ENCODE assay signal across 26 cellular contexts in the genomic region with DNA sequence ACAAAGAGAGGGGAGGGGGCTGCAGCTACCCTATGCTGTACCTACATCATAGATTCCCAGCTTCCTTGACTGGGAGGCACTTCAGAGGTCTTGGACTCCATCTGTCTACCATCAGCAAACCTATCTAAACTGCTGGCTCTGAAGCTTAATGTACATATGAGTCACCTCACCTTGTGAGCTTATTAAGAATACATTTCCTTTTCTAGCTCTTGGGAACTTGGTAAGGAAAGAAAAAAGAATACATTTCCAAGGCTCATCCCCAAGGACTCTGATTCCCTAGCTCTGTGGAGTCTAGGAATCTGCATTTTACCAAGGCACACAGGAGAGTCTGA. TPM values are rescaled to one million over a fixed set of nuclear protein-coding genes. Genes with fewer than 3 reads are reported as not detected.
DNase-seq lines count a peak whose midpoint lies in the region; ATAC-seq, FAIRE-seq and TF ChIP-seq lines count a peak whose summit lies in the region.
"Had no signal": no experiment of that assay in that cellular context is flagged by ENCODE, and none has a peak within 500 bp of the region (broad histone marks: within the 10 kb centered on the region; RNA-seq: fewer than 3 reads in every experiment).

No MANE protein-coding gene starts in this region.

- no peak for TF ChIP-seq EP300 in A549 (IDR thresholded peaks at IDR 0.05)

- no peak overlapping the region for H3K27ac ChIP-seq in A549
- H3K27ac ChIP-seq in OCI-LY3 (ENCODE audit: low read length) = no peak overlapping the region
- H3K27ac ChIP-seq in mesodermal cell (ENCODE audit: low read depth, low read length, severe bottlenecking) = peak overlapping the region; percentile 74
- H3K27ac ChIP-seq in thyroid gland = no peak overlapping the region
- H3K27ac ChIP-seq: ascending aorta, esophagus squamous epithelium, left lung, SJCRH30 had no signal

- H4K20me1 ChIP-seq in OCI-LY3 (ENCODE audit: insufficient read depth, low read length) = no peaks in the 10 kb centered on the region

- H3K36me3 ChIP-seq in OCI-LY3 (replicated peaks; ENCODE audit: low read depth, low read length) (no peaks in the 10 kb centered on the region), mesodermal cell (ENCODE audit: control insufficient read depth, insufficient read depth, low read length) (no peaks in the 10 kb centered on the region), thyroid gland (no peaks in the 10 kb centered on the region)
- H3K36me3 ChIP-seq: ascending aorta, esophagus squamous epithelium, left lung, SJCRH30 had no signal

- CTCF ChIA-PET in A549 (lab: Yijun Ruan, JAX) = interaction anchor here (1.0 to 1.3 kb wide), 2 partner anchors 83 to 85 kb away, joined by 4 to 6 read pairs; no protein-coding TSS in a partner anchor

- no peak for TF ChIP-seq CTCF in A549 (IDR thresholded peaks at IDR 0.05)
- TF ChIP-seq CTCF in OCI-LY3 (IDR thresholded peaks at IDR 0.05; ENCODE audit: low read depth, low read length) = no peak
- TF ChIP-seq CTCF in thyroid gland (IDR thresholded peaks at IDR 0.05) = no peak

- H3K4me2 ChIP-seq in A549 (peak overlapping the region; percentile 39; the same call in 1 of the 3 replicates), OCI-LY3 (ENCODE audit: low read length) (peak overlapping the region; percentile 59)

- H3K4me1 ChIP-seq in A549 (peaks cover 13% of the 10 kb centered on the region; the same call in 2 of the 3 replicates), OCI-LY3 (ENCODE audit: low read length) (peaks cover 60% of the 10 kb centered on the region), mesodermal cell (ENCODE audit: control insufficient read depth, insufficient read depth, low read length, poor library complexity, severe bottlenecking) (peaks cover 20% of the 10 kb centered on the region), thyroid gland (no peaks in the 10 kb centered on the region)
- H3K4me1 ChIP-seq: ascending aorta, left lung, SJCRH30 had no signal

- no peak for FAIRE-seq in A549 (lab: Jason Lieb, UNC)
- FAIRE-seq: G401.6, GM12891 had no signal

- no peak for TF ChIP-seq POLR2A in A549 (IDR thresholded peaks at IDR 0.05; ENCODE audit: low read length)
- no peak for TF ChIP-seq POLR2A in thyroid gland (IDR thresholded peaks at IDR 0.05)

- no peak overlapping the region for H2AFZ ChIP-seq in OCI-LY3 (ENCODE audit: low read depth, low read length)

- no peaks in the 10 kb centered on the region for H3K9me3 ChIP-seq in A549
- no peaks in the 10 kb centered on the region for H3K9me3 ChIP-seq in OCI-LY3 (ENCODE audit: insufficient read depth, low read length)
- no peaks in the 10 kb centered on the region for H3K9me3 ChIP-seq in mesodermal cell (ENCODE audit: control insufficient read depth, low read length)
- no peaks in the 10 kb centered on the region for H3K9me3 ChIP-seq in thyroid gland
- H3K9me3 ChIP-seq: ascending aorta, esophagus squamous epithelium, left lung, SJCRH30 had no signal

- H3K79me2 ChIP-seq in OCI-LY3 (ENCODE audit: low read length) = no peaks in the 10 kb centered on the region

- POLR2A ChIA-PET in A549 (lab: Yijun Ruan, JAX) = no interaction called here

- peak; percentile 45 to 50; a peak in 4 of 6 replicates for ATAC-seq in A549
- no peak for ATAC-seq in GM18873 (IDR thresholded peaks at IDR 0.05; ENCODE audit: low FRiP score, unreplicated experiment)
- ATAC-seq: left lung had no signal

- no peaks in the 10 kb centered on the region for H3K27me3 ChIP-seq in OCI-LY3 (ENCODE audit: low read depth, low read length)
- H3K27me3 ChIP-seq in thyroid gland = no peaks in the 10 kb centered on the region
- H3K27me3 ChIP-seq: ascending aorta had no signal

- intact Hi-C loops in thyroid gland (cut with DNase I) = loop anchor here (5.0 kb wide), 1 partner anchor 43 kb away; no protein-coding TSS in a partner anchor

- DNase-seq in A549 (ENCODE audit: low read depth in 1 of 2, low spot score in 1 of 2) = no peak
- DNase-seq in dermis blood vessel endothelial cell = peak; percentile 10
- DNase-seq in AG20443 (ENCODE audit: low spot score) = no peak
- no peak for DNase-seq in activated naive CD4-positive, alpha-beta T cell (lab: John Stamatoyannopoulos, UW)
- no peak for DNase-seq in thyroid gland
- DNase-seq: ACHN; activated gamma-delta T cell treated with Interleukin-2 at 50 U/mL for 16 hours; CD4-positive, alpha-beta T cell; esophagus squamous epithelium; hippocampal formation; KBM-7; left lung; naive B cell; NCI-H1092; NCI-H2171; NK-92 treated with Interleukin-12 subunit alpha and Interleukin-12 subunit beta, amount 100 ng/mL, for 24 hours; SJCRH30; stimulated activated CD4-positive, alpha-beta T cell treated with anti-CD3 and anti-CD28 coated beads, Interleukin-15, amount 100 ng/mL, for 24 hours; T-helper 9 cell had no signal

- TF ChIP-seq RAD21 in A549 (conservative IDR thresholded peaks at IDR 0.05 in 1 of 2, IDR thresholded peaks at IDR 0.05 in 1 of 2) = no peak

- no peak overlapping the region for H3K4me3 ChIP-seq in A549
- H3K4me3 ChIP-seq in OCI-LY3 (ENCODE audit: low read length) = peak overlapping the region; percentile 11; the same call in 1 of the 2 replicates
- no peak overlapping the region for H3K4me3 ChIP-seq in mesodermal cell (ENCODE audit: extremely low read depth, insufficient read depth, low read length, poor library complexity, severe bottlenecking)
- no peak overlapping the region for H3K4me3 ChIP-seq in thyroid gland (replicated peaks in 1 of 3)
- H3K4me3 ChIP-seq: ascending aorta, esophagus squamous epithelium, left lung, SJCRH30 had no signal

- H3K9ac ChIP-seq in OCI-LY3 (ENCODE audit: low read length) = no peak overlapping the region

TF ChIP-seq in A549, 52 proteins besides CTCF, POLR2A, EP300 and RAD21:
- TF ChIP-seq NR3C1 (IDR thresholded peaks at IDR 0.05) (no peak), NPAS2 (CRISPR knock-in tag; IDR thresholded peaks at IDR 0.05; ENCODE audit: borderline replicate concordance) (no peak), TFCP2L1 (CRISPR knock-in tag; IDR thresholded peaks at IDR 0.05) (no peak), RNF2 (IDR thresholded peaks at IDR 0.05; ENCODE audit: borderline replicate concordance, low read depth) (no peak), RFX5 (IDR thresholded peaks at IDR 0.05) (no peak), POLR2AphosphoS2 (conservative IDR thresholded peaks at IDR 0.05; ENCODE audit: low read length) (no peak), NFE2L2 (conservative IDR thresholded peaks at IDR 0.05; ENCODE audit: low read length) (no peak)
- TF ChIP-seq, protein P1, sequence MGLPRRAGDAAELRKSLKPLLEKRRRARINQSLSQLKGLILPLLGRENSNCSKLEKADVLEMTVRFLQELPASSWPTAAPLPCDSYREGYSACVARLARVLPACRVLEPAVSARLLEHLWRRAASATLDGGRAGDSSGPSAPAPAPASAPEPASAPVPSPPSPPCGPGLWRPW (IDR thresholded peaks at IDR 0.05) = no peak

RNA-seq across cellular contexts. Expression of a gene that starts 50.0 kb away (rescaled TPM):
- polyA plus RNA-seq in A549 (2011; rRNA removed) = not detected in 2 replicates
- polyA plus RNA-seq in A549 (2012; cell fraction: cytosol; rRNA removed) = not detected in 2 replicates
- polyA plus RNA-seq in A549 (2012; cell fraction: nucleus; rRNA removed) = 0.01 TPM in 1 of 2 replicates, not detected in the other
- polyA plus RNA-seq in A549 (2017; fragmentation: RNase III; extraction: RNeasy Plus Mini Kit Qiagen cat#74134 plus additional on column Dnase treatment) = not detected in 3 replicates
- not detected in 2 replicates for polyA minus RNA-seq in A549 (2011; rRNA and poly(A)+ RNA removed)
- not detected in 2 replicates for total RNA-seq in dermis blood vessel endothelial cell
- polyA plus RNA-seq in mesodermal cell (2013, experiment 1 of 2) = 4.9 TPM
- polyA plus RNA-seq in mesodermal cell (2013, experiment 2 of 2) = 6.5 TPM
- total RNA-seq in thyroid gland = 10 to 100 TPM; 17.5 to 86.1 (median 35.4) TPM
- total RNA-seq: CD4-positive, alpha-beta T cell; H4; SJCRH30 had no signal

Comparison
In these comparisons a context has a peak if more than half of its experiments do, and no peak if none do; other contexts are left out.
1. RNA of a gene that starts 50.0 kb away (total RNA-seq): 17.5 to 86.1 TPM in thyroid gland; not detected in dermis blood vessel endothelial cell; every median in the first group is over 10 times any median in the second.